Comparison of ENCODE assay signal across 33 cellular contexts in the genomic region with DNA sequence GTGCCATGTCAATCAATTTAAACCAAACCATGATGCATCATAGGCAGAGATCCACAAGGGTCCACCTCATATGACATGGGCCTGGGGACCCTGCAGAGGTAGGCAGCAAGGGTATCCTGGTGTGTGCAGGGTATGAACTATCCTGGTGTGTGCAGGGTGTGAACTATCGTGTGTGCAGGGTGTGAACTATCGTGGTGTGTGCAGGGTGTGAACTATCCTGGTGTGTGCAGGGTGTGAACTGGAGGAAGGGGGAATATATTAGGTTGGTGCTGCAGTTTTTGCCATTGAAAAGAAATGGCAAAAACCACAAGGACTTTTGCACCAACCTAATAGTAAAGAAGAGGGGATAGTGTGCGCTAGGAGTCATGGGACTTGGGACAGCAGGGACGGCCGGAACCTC.
"Had no signal": no experiment of that assay in that cellular context is flagged by ENCODE, and none has a peak within 500 bp of the region (broad histone marks: within the 10 kb centered on the region; RNA-seq: fewer than 3 reads in every experiment).

No MANE protein-coding gene starts in this region.

- H3K27me3 ChIP-seq: ovary, spleen, suprapubic skin, testis, tibial artery, transverse colon, upper lobe of right lung, uterus had no signal

- H3K36me3 Mint-ChIP-seq: natural killer cell; stimulated activated memory B cell treated with anti-CD40 and anti-IgM and Interleukin-4, amounts not matched to agents 10 μg/mL and 1 μg/mL and 100 μg/mL, for 72 hours had no signal

- H3K4me3 ChIP-seq: ovary, psoas muscle, skin epidermis, smooth muscle cell, spleen, suprapubic skin, testis, tibial artery, transverse colon, upper lobe of right lung, uterus had no signal

- H3K9me3 Mint-ChIP-seq: natural killer cell; nephron; neural crest cell; stimulated activated memory B cell treated with anti-CD40 and anti-IgM and Interleukin-4, amounts not matched to agents 10 μg/mL and 1 μg/mL and 100 μg/mL, for 72 hours; stimulated activated naive CD8-positive, alpha-beta T cell treated with anti-CD3 and anti-CD28 coated beads, Interleukin-15, amount 100 ng/mL, for 72 hours; type B pancreatic cell had no signal

- H3K4me1 Mint-ChIP-seq: stimulated activated memory B cell treated with anti-CD40 and anti-IgM and Interleukin-4, amounts not matched to agents 10 μg/mL and 1 μg/mL and 100 μg/mL, for 72 hours had no signal

- DNase-seq: naive thymus-derived CD4-positive, alpha-beta T cell; natural killer cell; nucleus accumbens; ovary; posterior cingulate gyrus; psoas muscle; right cardiac atrium; spleen; stimulated activated CD4-positive, alpha-beta T cell treated with anti-CD3 and anti-CD28 coated beads, Interleukin-12 subunit alpha, Interleukin-12 subunit beta, amount 100 ng/mL, for 4 hours; stimulated activated CD4-positive, alpha-beta T cell treated with anti-CD3 and anti-CD28 coated beads, Interleukin-1b, Interleukin-23, amount 100 ng/mL, for 48 hours; stimulated activated CD4-positive, alpha-beta T cell treated with anti-CD3 and anti-CD28 coated beads, Interleukin-4, amount 100 ng/mL, for 1 hour; stimulated activated CD4-positive, alpha-beta T cell treated with anti-CD3 and anti-CD28 coated beads, Interleukin-4, amount 100 ng/mL, for 4 hours; stimulated activated CD8-positive, alpha-beta memory T cell treated with anti-CD3 and anti-CD28 coated beads, Interleukin-4, amount 100 ng/mL, for 48 hours; stimulated activated naive CD4-positive, alpha-beta T cell; stimulated activated naive CD8-positive, alpha-beta T cell treated with anti-CD3 and anti-CD28 coated beads, Interleukin-15, amount 100 ng/mL, for 72 hours; stimulated activated naive CD8-positive, alpha-beta T cell treated with anti-CD3 and anti-CD28 coated beads, Interleukin-15, Interleukin-2, amounts not matched to agents 100 U/mL and 50 U/mL, for 24 hours; substantia nigra; testis; tibial artery; transverse colon; upper lobe of right lung; uterus had no signal

- H3K27me3 Mint-ChIP-seq: stimulated activated naive CD8-positive, alpha-beta T cell treated with anti-CD3 and anti-CD28 coated beads, Interleukin-15, amount 100 ng/mL, for 72 hours had no signal

- H3K9ac ChIP-seq: parathyroid adenoma had no signal

- H3K4me3 Mint-ChIP-seq: naive thymus-derived CD4-positive, alpha-beta T cell; natural killer cell; nephron; neural crest cell; stimulated activated memory B cell treated with anti-CD40 and anti-IgM and Interleukin-4, amounts not matched to agents 10 μg/mL and 1 μg/mL and 100 μg/mL, for 72 hours; stimulated activated naive CD8-positive, alpha-beta T cell treated with anti-CD3 and anti-CD28 coated beads, Interleukin-15, amount 100 ng/mL, for 72 hours; type B pancreatic cell had no signal

- H3K36me3 ChIP-seq: neutrophil, ovary, spleen, suprapubic skin, tibial artery, transverse colon, upper lobe of right lung, uterus had no signal

- H2AFZ ChIP-seq: parathyroid adenoma had no signal

- H3K4me2 ChIP-seq: smooth muscle cell had no signal

- ATAC-seq: naive thymus-derived CD4-positive, alpha-beta T cell; natural killer cell; psoas muscle; right cardiac atrium; sciatic nerve; stimulated activated memory B cell treated with anti-CD40 and anti-IgM and Interleukin-4, amounts not matched to agents 10 μg/mL and 1 μg/mL and 100 μg/mL, for 72 hours; stimulated activated naive CD8-positive, alpha-beta T cell treated with anti-CD3 and anti-CD28 coated beads, Interleukin-15, amount 100 ng/mL, for 72 hours; stimulated activated naive CD8-positive, alpha-beta T cell treated with anti-CD3 and anti-CD28 coated beads, Interleukin-15, Interleukin-2, amounts not matched to agents 100 U/mL and 50 U/mL, for 24 hours; upper lobe of right lung had no signal

- H3K27ac ChIP-seq: neutrophil, ovary, parathyroid adenoma, psoas muscle, skin epidermis, spleen, suprapubic skin, testis, tibial artery, transverse colon, upper lobe of right lung, uterus had no signal

- H3K27ac Mint-ChIP-seq: naive thymus-derived CD4-positive, alpha-beta T cell; natural killer cell; nephron; progenitor cell of endocrine pancreas; stimulated activated memory B cell treated with anti-CD40 and anti-IgM and Interleukin-4, amounts not matched to agents 10 μg/mL and 1 μg/mL and 100 μg/mL, for 72 hours; stimulated activated naive CD8-positive, alpha-beta T cell treated with anti-CD3 and anti-CD28 coated beads, Interleukin-15, amount 100 ng/mL, for 72 hours; type B pancreatic cell had no signal

- H3K79me2 ChIP-seq: parathyroid adenoma had no signal

- H3K9me3 ChIP-seq: neutrophil, ovary, psoas muscle, spleen, suprapubic skin, testis, tibial artery, transverse colon, upper lobe of right lung, uterus had no signal

- H3K4me1 ChIP-seq: parathyroid adenoma, upper lobe of right lung, uterus had no signal
